Comparison of ENCODE assay signal across 1 cellular context in genomic region chr5:36619012-36619635, GRCh38.
TF ChIP-seq lines count a peak whose summit lies in the region.

No MANE protein-coding gene starts in this region.

TF ChIP-seq in SK-N-SH treated with all-trans-retinoic acid at 6 μM for 48 hours, 23 proteins besides CTCF, POLR2A, EP300 and RAD21:
- TF ChIP-seq OSR1 (CRISPR knock-in tag; IDR thresholded peaks at IDR 0.05), result no peak
- TF ChIP-seq CSRNP3 (CRISPR knock-in tag; IDR thresholded peaks at IDR 0.05), result no peak
- TF ChIP-seq ZFP3 (CRISPR knock-in tag; IDR thresholded peaks at IDR 0.05), result no peak
- no peak for TF ChIP-seq TSHZ2 (CRISPR knock-in tag; IDR thresholded peaks at IDR 0.05)
- no peak for TF ChIP-seq ZFP30 (CRISPR knock-in tag; IDR thresholded peaks at IDR 0.05)
- TF ChIP-seq PPARA (CRISPR knock-in tag; IDR thresholded peaks at IDR 0.05; ENCODE audit: borderline replicate concordance), result no peak
- TF ChIP-seq POU6F1 (CRISPR knock-in tag; IDR thresholded peaks at IDR 0.05; ENCODE audit: borderline replicate concordance, low read depth), result no peak
